ENCODE assay signal across 10 cellular contexts in the genomic region with DNA sequence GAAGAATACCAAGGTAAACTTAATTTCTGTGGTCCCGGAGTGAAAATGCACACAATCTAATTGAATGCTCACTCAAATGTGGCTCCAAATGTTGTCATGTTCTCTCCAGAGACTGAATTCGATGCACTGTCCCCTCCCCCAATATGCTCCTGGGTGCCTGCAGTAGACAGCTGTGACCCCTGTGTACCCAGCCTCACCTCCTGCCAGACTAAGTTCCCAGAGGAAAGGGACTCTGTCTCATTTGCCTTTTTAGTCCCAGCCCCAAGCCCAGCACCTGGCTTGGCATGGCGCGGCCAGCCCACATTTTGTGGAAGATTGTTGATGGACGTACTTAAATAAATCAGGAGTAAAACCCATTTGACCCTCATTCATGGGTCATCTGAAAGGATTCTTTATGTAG.
"Had no signal": no experiment of that assay in that cellular context is flagged by ENCODE, and none has a peak within 500 bp of the region (broad histone marks: within the 10 kb centered on the region; RNA-seq: fewer than 3 reads in every experiment).

No MANE protein-coding gene starts in this region.

- H3K27ac ChIP-seq: GM23248, HL-60 had no signal

- H3K36me3 ChIP-seq: HAP-1 had no signal

- H3K9ac ChIP-seq: GM23248 had no signal

- H3K4me3 ChIP-seq: GM23248, HAP-1, K562 had no signal

- DNase-seq: GM23248, GOT3, H7, HFFc6, IMR-90 had no signal

- ATAC-seq: HCT116, K562 had no signal

- H3K9me3 ChIP-seq: HAP-1 had no signal

- FAIRE-seq: HTR-8/SVneo, K562 had no signal
